1 cellular context compared by ENCODE assay signal in the genomic region with DNA sequence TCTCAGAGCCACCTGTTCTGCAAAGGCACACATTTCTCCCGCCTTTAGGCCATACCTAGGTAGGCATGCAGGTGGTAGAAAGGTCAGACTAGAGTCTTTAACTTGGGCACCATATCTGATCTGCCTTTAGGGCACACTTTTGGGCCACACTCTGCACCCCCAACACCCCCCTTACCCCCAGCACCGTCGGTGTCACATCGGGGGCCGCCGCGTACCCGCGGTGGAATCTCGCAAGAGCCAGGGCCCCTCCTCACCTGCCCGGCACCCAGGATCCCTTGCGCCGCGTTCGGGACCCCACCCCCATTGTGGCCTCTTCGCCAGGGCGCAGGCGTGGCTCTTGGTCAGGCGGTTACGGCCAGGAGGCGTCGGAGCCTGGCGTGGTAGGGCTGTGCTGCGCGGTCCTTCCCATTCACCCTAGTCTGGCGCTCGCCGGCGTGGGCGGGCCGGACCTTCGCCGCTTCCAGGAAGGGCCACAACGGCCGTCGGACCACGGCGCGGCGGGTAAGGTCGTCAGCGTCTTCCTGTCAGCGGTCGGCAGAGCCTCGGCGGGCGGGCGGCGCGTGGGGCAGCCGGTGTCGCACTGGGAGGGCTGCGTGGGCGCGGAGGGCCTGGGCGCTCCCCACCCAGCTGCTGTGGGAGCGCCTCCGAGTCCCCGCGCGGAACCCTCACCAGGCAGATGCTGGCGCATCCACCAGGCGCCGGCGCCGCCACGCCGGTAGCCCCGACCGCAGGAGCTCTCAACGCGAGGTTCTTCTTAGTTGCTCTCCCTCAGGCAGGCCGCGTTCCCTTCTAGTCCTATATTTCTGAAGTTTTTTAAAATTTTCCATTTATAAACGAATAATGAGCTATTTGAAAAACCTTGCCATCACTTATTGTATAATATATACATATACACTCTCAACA.
TF ChIP-seq lines count a peak whose summit lies in the region.

Gene DNAH14, plus strand, starts transcription at position 341 of the 903 bp plus-strand sequence. CDS start 23,028 bp downstream, outside the sequence.

TF ChIP-seq in K562, 482 proteins besides CTCF, POLR2A, EP300 and RAD21 (continued from another document and continues in another):
- TF ChIP-seq, protein P1, sequence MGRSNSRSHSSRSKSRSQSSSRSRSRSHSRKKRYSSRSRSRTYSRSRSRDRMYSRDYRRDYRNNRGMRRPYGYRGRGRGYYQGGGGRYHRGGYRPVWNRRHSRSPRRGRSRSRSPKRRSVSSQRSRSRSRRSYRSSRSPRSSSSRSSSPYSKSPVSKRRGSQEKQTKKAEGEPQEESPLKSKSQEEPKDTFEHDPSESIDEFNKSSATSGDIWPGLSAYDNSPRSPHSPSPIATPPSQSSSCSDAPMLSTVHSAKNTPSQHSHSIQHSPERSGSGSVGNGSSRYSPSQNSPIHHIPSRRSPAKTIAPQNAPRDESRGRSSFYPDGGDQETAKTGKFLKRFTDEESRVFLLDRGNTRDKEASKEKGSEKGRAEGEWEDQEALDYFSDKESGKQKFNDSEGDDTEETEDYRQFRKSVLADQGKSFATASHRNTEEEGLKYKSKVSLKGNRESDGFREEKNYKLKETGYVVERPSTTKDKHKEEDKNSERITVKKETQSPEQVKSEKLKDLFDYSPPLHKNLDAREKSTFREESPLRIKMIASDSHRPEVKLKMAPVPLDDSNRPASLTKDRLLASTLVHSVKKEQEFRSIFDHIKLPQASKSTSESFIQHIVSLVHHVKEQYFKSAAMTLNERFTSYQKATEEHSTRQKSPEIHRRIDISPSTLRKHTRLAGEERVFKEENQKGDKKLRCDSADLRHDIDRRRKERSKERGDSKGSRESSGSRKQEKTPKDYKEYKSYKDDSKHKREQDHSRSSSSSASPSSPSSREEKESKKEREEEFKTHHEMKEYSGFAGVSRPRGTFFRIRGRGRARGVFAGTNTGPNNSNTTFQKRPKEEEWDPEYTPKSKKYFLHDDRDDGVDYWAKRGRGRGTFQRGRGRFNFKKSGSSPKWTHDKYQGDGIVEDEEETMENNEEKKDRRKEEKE (IDR thresholded peaks at IDR 0.05; ENCODE audit: borderline replicate concordance in 1 of 2, control insufficient read depth in 1 of 2, low read depth in 2 of 2, low read length in 1 of 2), result no peak
- TF ChIP-seq CBX5 (IDR thresholded peaks at IDR 0.05; ENCODE audit: borderline replicate concordance, low read depth) (peak; percentile 79; the same call in 1 of the 2 replicates), BRD9 (IDR thresholded peaks at IDR 0.05; ENCODE audit: low read depth, partially characterized antibody) (no peak), GABPB2 (CRISPR knock-in tag; conservative IDR thresholded peaks at IDR 0.05) (no peak), USF2 (CRISPR knock-in tag; IDR thresholded peaks at IDR 0.05) (no peak), CHD1 (IDR thresholded peaks at IDR 0.05; ENCODE audit: low read length) (no peak), STAT5A (IDR thresholded peaks at IDR 0.05; ENCODE audit: borderline replicate concordance, low read length) (peak; percentile 26; the same call in 1 of the 2 replicates), ZNF436 (CRISPR knock-in tag; IDR thresholded peaks at IDR 0.05) (no peak), HNRNPH1 (optimal IDR thresholded peaks at IDR 0.05; ENCODE audit: low read depth, low read length) (no peak), NR1H2 (CRISPR knock-in tag; IDR thresholded peaks at IDR 0.05) (peak; percentile 73; the same call in 1 of the 2 replicates), ZNF609 (CRISPR knock-in tag; IDR thresholded peaks at IDR 0.05; ENCODE audit: borderline replicate concordance) (no peak), RB1 (IDR thresholded peaks at IDR 0.05; ENCODE audit: low read depth) (peak; percentile 91), MCM5 (IDR thresholded peaks at IDR 0.05; ENCODE audit: low read depth) (no peak), GABPB1 (CRISPR knock-in tag; IDR thresholded peaks at IDR 0.05) (peak; percentile 83), HDAC1 (IDR thresholded peaks at IDR 0.05) (peak in 1 of 2 experiments; percentile 79; a peak in 2 of 4 replicates), SIRT6 (IDR thresholded peaks at IDR 0.05; ENCODE audit: low read depth, low read length) (no peak), RAD51 (IDR thresholded peaks at IDR 0.05; ENCODE audit: borderline replicate concordance, low read depth) (peak; percentile 48; the same call in 1 of the 2 replicates), ZNF134 (CRISPR knock-in tag; conservative IDR thresholded peaks at IDR 0.05) (no peak), ZFP1 (CRISPR knock-in tag; IDR thresholded peaks at IDR 0.05) (no peak), ZNF764 (CRISPR knock-in tag; IDR thresholded peaks at IDR 0.05; ENCODE audit: low read depth) (no peak), KLF13 (tag; IDR thresholded peaks at IDR 0.05; ENCODE audit: borderline replicate concordance, low read depth) (0 out of 2 replicates have a peak, but pooled peaks have one; percentile 10), ZBTB43 (CRISPR knock-in tag; IDR thresholded peaks at IDR 0.05) (no peak), POLR2G (IDR thresholded peaks at IDR 0.05; ENCODE audit: low read depth, low read length) (peak; percentile 99), ARID3A (IDR thresholded peaks at IDR 0.05; ENCODE audit: borderline replicate concordance, low read depth, low read length) (no peak), THRAP3 (IDR thresholded peaks at IDR 0.05; ENCODE audit: borderline replicate concordance) (no peak), MBD2 (IDR thresholded peaks at IDR 0.05; ENCODE audit: borderline replicate concordance, low read depth) (peak; percentile 83; the same call in 1 of the 2 replicates), PCBP2 (IDR thresholded peaks at IDR 0.05; ENCODE audit: low read depth, low read length, poor library complexity, severe bottlenecking) (no peak), ZNF707 (CRISPR knock-in tag; conservative IDR thresholded peaks at IDR 0.05) (no peak), SMARCB1 (IDR thresholded peaks at IDR 0.05; ENCODE audit: insufficient read length, low read depth) (no peak), CTBP1 (IDR thresholded peaks at IDR 0.05; ENCODE audit: borderline replicate concordance) (peak; percentile 93), ETS1 (conservative IDR thresholded peaks at IDR 0.05; ENCODE audit: control insufficient read depth, low read depth, low read length) (no peak; the same call in 1 of the 2 replicates), CREB1 (IDR thresholded peaks at IDR 0.05) (peak; percentile 76), CREB1 (CRISPR knock-in tag; IDR thresholded peaks at IDR 0.05) (no peak; the same call in none of the 2 replicates), ZNF311 (CRISPR knock-in tag; IDR thresholded peaks at IDR 0.05) (0 out of 2 replicates have a peak, but pooled peaks have one; percentile 48), ETS2 (tag; IDR thresholded peaks at IDR 0.05; ENCODE audit: borderline replicate concordance, poor library complexity, severe bottlenecking) (no peak), PHF8 (IDR thresholded peaks at IDR 0.05; ENCODE audit: borderline replicate concordance, low read length) (peak; percentile 90), BRCA1 (IDR thresholded peaks at IDR 0.05) (no peak), BRCA1 (CRISPR knock-in tag; IDR thresholded peaks at IDR 0.05) (no peak), MAFK (IDR thresholded peaks at IDR 0.05; ENCODE audit: low read length) (no peak), ETV5 (CRISPR knock-in tag; IDR thresholded peaks at IDR 0.05; ENCODE audit: low read depth) (peak; percentile 90), CXXC5 (CRISPR knock-in tag; IDR thresholded peaks at IDR 0.05) (peak; percentile 97), ZBTB17 (CRISPR knock-in tag; IDR thresholded peaks at IDR 0.05) (peak; percentile 82; the same call in 1 of the 2 replicates), HDAC2 (IDR thresholded peaks at IDR 0.05) (0 out of 2 replicates have a peak, but pooled peaks have one; percentile 20), MTA3 (IDR thresholded peaks at IDR 0.05; ENCODE audit: borderline replicate concordance) (peak; percentile 89; the same call in 1 of the 2 replicates)
- TF ChIP-seq, protein P2, sequence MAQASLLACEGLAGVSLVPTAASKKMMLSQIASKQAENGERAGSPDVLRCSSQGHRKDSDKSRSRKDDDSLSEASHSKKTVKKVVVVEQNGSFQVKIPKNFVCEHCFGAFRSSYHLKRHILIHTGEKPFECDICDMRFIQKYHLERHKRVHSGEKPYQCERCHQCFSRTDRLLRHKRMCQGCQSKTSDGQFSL (CRISPR knock-in tag; IDR thresholded peaks at IDR 0.05), result peak; percentile 80; the same call in 1 of the 2 replicates
- TF ChIP-seq, protein P2 (tag; IDR thresholded peaks at IDR 0.05), result no peak
- TF ChIP-seq, protein P3, sequence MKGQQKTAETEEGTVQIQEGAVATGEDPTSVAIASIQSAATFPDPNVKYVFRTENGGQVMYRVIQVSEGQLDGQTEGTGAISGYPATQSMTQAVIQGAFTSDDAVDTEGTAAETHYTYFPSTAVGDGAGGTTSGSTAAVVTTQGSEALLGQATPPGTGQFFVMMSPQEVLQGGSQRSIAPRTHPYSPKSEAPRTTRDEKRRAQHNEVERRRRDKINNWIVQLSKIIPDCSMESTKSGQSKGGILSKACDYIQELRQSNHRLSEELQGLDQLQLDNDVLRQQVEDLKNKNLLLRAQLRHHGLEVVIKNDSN (CRISPR knock-in tag; IDR thresholded peaks at IDR 0.05), result peak; percentile 72; the same call in 1 of the 2 replicates
